ENCODE assay signal across 8 cellular contexts in genomic region chr14:60722163-60722835, GRCh38. TPM values are rescaled to one million over a fixed set of nuclear protein-coding genes. Genes with fewer than 3 reads are reported as not detected.
A peak's percentile ranks its signal among the peaks of the same experiment; 100 is the strongest.
DNase-seq lines count a peak whose midpoint lies in the region; ATAC-seq and TF ChIP-seq lines count a peak whose summit lies in the region.

No MANE protein-coding gene starts in this region.

- peak; percentile 62 for DNase-seq in GM13976 (ENCODE audit: low spot score)
- peak; percentile 58 to 59 for DNase-seq in Kasumi-1 (lab: John Stamatoyannopoulos, UW)
- DNase-seq in T-helper 9 cell = peak; percentile 1
- peak; percentile 78 for DNase-seq in choroid plexus epithelial cell (ENCODE audit: low read depth)
- peak; percentile 47 for DNase-seq in lower lobe of right lung
- DNase-seq in stomach = peak; percentile 40

- no peak for TF ChIP-seq POLR2A in stomach (IDR thresholded peaks at IDR 0.05)

- intact Hi-C loops in lower lobe of right lung (cut with DNase I) = no loop called here
- intact Hi-C loops in stomach (cut with DNase I; ENCODE audit: low total_unique reads) = loop anchor here (10.0 kb wide), 1 partner anchor 263 kb away; the partner anchor contains the start of genes SLC38A6 and TRMT5

- peak; percentile 41 to 51 for ATAC-seq in lower lobe of right lung
- no peak for ATAC-seq in GM18498 (IDR thresholded peaks at IDR 0.05; ENCODE audit: unreplicated experiment)

- H3K4me3 ChIP-seq in choroid plexus epithelial cell (ENCODE audit: low read depth, low read length) (peak overlapping the region; percentile 88), lower lobe of right lung (peak overlapping the region; percentile 75), stomach (peak overlapping the region; percentile 68 to 94 (median 80))

- 0 to 1% (median 1%) methylated on average over 40 to 50 of the region's 50 CpGs for WGBS in stomach, 5 donors

- H3K36me3 ChIP-seq in lower lobe of right lung = no peaks in the 10 kb centered on the region
- H3K36me3 ChIP-seq in stomach = no peaks in the 10 kb centered on the region

- no peaks in the 10 kb centered on the region for H3K9me3 ChIP-seq in lower lobe of right lung
- no peaks in the 10 kb centered on the region for H3K9me3 ChIP-seq in stomach

- no peak for TF ChIP-seq EP300 in stomach (IDR thresholded peaks at IDR 0.05)

- H3K4me1 ChIP-seq in lower lobe of right lung (peaks cover 22% of the 10 kb centered on the region), stomach (peaks cover 13 to 36% (median 33%) of the 10 kb centered on the region in 4 donors)

- peak overlapping the region; percentile 91 for H3K27ac ChIP-seq in 22Rv1
- H3K27ac ChIP-seq in lower lobe of right lung = no peak overlapping the region
- H3K27ac ChIP-seq in stomach = peak overlapping the region; percentile 50 to 85 (median 77)

- H3K27me3 ChIP-seq in lower lobe of right lung (ENCODE audit: low read depth) = peaks cover 58% of the 10 kb centered on the region
- peaks cover 0 to 66% (median 31%) of the 10 kb centered on the region in 3 donors for H3K27me3 ChIP-seq in stomach

- TF ChIP-seq CTCF in 22Rv1 (IDR thresholded peaks at IDR 0.05) (no peak), GM13976 (IDR thresholded peaks at IDR 0.05; ENCODE audit: borderline replicate concordance, control extremely low read depth, extremely low read depth, insufficient read depth, missing control alignments) (no peak), choroid plexus epithelial cell (conservative IDR thresholded peaks at IDR 0.05; ENCODE audit: low read depth, low read length) (no peak), lower lobe of right lung (IDR thresholded peaks at IDR 0.05) (no peak), stomach (IDR thresholded peaks at IDR 0.05) (no peak)

- in situ Hi-C loops in GM13976 (cut with MboI; ENCODE audit: low sequenced_read_pairs, unreplicated experiment) = no loop called here

RNA-seq across cellular contexts. Expression of gene SIX4, which starts 1.9 kb away (rescaled TPM):
- total RNA-seq in lower lobe of right lung (2.9 TPM), stomach (1 to 10 TPM in 4 of 5 donors, not detected in 1; 1.8 to 5.8 (median 3.9) TPM)
- polyA plus RNA-seq in stomach = 1 to 10 TPM in 1 of 3 donors, under 1 TPM in 2; 0.35 to 1.5 (median 0.75) TPM

RNA-seq across cellular contexts. Expression of gene MNAT1, which starts 12.3 kb away (rescaled TPM):
- 21.5 TPM for total RNA-seq in lower lobe of right lung
- total RNA-seq in stomach = 100 to 1,000 TPM in 1 of 5 donors, 10 to 100 TPM in 4; 10.3 to 150 (median 43.3) TPM
- polyA plus RNA-seq in stomach = 10 to 100 TPM; 13.4 to 20.9 (median 18.9) TPM

Comparison
In these comparisons a context has a peak if more than half of its experiments do, and no peak if none do; other contexts are left out.
1. DNase-seq: peak in every context shown above with its lines; median percentile 78 in choroid plexus epithelial cell; 62 in GM13976; 58 in Kasumi-1; 47 in lower lobe of right lung; 40 in stomach; 1 in T-helper 9 cell.